ENCODE assay signal across 24 cellular contexts in the genomic region with DNA sequence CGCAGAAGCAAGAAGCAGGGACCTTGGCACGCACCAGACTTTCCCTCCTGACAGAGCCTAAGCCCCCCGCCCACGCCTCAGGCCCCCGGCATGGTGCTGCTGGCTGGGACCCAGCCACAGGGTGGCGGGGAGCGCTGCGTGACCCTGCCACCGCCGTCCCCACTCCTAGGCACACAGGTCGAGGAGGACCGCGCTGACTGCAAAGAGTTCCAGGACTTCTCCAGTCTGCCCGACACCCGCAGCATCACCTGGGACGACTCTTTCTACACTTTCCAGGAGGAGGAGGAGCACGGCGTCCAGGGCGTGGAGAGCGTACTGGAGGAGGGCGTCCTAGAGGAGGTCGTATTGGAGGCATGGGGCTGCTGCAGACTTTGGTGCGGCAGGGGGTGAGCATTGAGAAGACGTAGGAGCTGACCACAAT.
"Had no signal": no experiment of that assay in that cellular context is flagged by ENCODE, and none has a peak within 500 bp of the region (broad histone marks: within the 10 kb centered on the region; RNA-seq: fewer than 3 reads in every experiment).

No MANE protein-coding gene starts in this region.

- H3K27me3 Mint-ChIP-seq: activated CD4-positive, alpha-beta memory T cell treated with anti-CD3 and anti-CD28 coated beads, Interleukin-2, amount 10 ng/mL, durations not matched to agents 7 days and 5 days; activated CD8-positive, alpha-beta memory T cell treated with anti-CD3 and anti-CD28 coated beads, Interleukin-2, amount 10 ng/mL, durations not matched to agents 7 days and 5 days; central memory CD8-positive, alpha-beta T cell; naive thymus-derived CD8-positive, alpha-beta T cell; stimulated activated naive CD8-positive, alpha-beta T cell treated with anti-CD3 and anti-CD28 coated beads, Interleukin-15, Interleukin-2, amounts not matched to agents 100 ng/mL and 50 ng/mL, for 24 hours had no signal

- H3K4me1 Mint-ChIP-seq: activated CD4-positive, alpha-beta memory T cell treated with anti-CD3 and anti-CD28 coated beads, Interleukin-2, amount 10 ng/mL, durations not matched to agents 7 days and 5 days; activated CD8-positive, alpha-beta memory T cell treated with anti-CD3 and anti-CD28 coated beads, Interleukin-2, amount 10 ng/mL, durations not matched to agents 7 days and 5 days; central memory CD8-positive, alpha-beta T cell; endodermal cell; naive thymus-derived CD8-positive, alpha-beta T cell had no signal

- H3K4me1 ChIP-seq: foreskin keratinocyte, pancreas had no signal

- H3K36me3 Mint-ChIP-seq: activated CD8-positive, alpha-beta memory T cell treated with anti-CD3 and anti-CD28 coated beads, Interleukin-2, amount 10 ng/mL, durations not matched to agents 7 days and 5 days; naive thymus-derived CD8-positive, alpha-beta T cell had no signal

- H3K4me3 Mint-ChIP-seq: activated CD4-positive, alpha-beta memory T cell treated with anti-CD3 and anti-CD28 coated beads, Interleukin-2, amount 10 ng/mL, durations not matched to agents 7 days and 5 days; activated CD8-positive, alpha-beta memory T cell treated with anti-CD3 and anti-CD28 coated beads, Interleukin-2, amount 10 ng/mL, durations not matched to agents 7 days and 5 days; central memory CD8-positive, alpha-beta T cell; endodermal cell; naive thymus-derived CD8-positive, alpha-beta T cell; stimulated activated naive CD8-positive, alpha-beta T cell treated with anti-CD3 and anti-CD28 coated beads, Interleukin-15, Interleukin-2, amounts not matched to agents 100 ng/mL and 50 ng/mL, for 24 hours had no signal

- DNase-seq: activated CD4-positive, alpha-beta memory T cell treated with anti-CD3 and anti-CD28 coated beads, Interleukin-2, amount 10 ng/mL, durations not matched to agents 7 days and 5 days; activated CD4-positive, alpha-beta T cell treated with anti-CD3 and anti-CD28 coated beads for 4 hours; activated CD8-positive, alpha-beta memory T cell treated with anti-CD3 and anti-CD28 coated beads, Interleukin-2, amount 10 ng/mL, durations not matched to agents 7 days and 5 days; activated naive CD4-positive, alpha-beta T cell treated with anti-CD3 and anti-CD28 coated beads, Interleukin-2, amount 50 U/mL, for 16 hours; activated T-cell treated with anti-CD3 and anti-CD28 coated beads, Interleukin-2, amount 50 U/mL, for 1 hour; aorta; brain microvascular endothelial cell; dermis blood vessel endothelial cell; endodermal cell; foreskin keratinocyte; hypothalamus; islet precursor cell; mesendoderm; stimulated activated CD4-positive, alpha-beta T cell treated with anti-CD3 and anti-CD28 coated beads, Interleukin-15, amount 100 ng/mL, for 24 hours; stimulated activated CD4-positive, alpha-beta T cell treated with anti-CD3 and anti-CD28 coated beads, Interleukin-2, amount 100 ng/mL, for 48 hours; SW 1271; T-helper 2 cell; trophoblast cell had no signal

- H3K9me3 Mint-ChIP-seq: central memory CD8-positive, alpha-beta T cell; stimulated activated naive CD8-positive, alpha-beta T cell treated with anti-CD3 and anti-CD28 coated beads, Interleukin-15, Interleukin-2, amounts not matched to agents 100 ng/mL and 50 ng/mL, for 24 hours had no signal

- ATAC-seq: activated CD8-positive, alpha-beta memory T cell treated with anti-CD3 and anti-CD28 coated beads, Interleukin-2, amount 10 ng/mL, durations not matched to agents 7 days and 5 days; foreskin keratinocyte; naive thymus-derived CD8-positive, alpha-beta T cell; pancreas had no signal

- H3K27me3 ChIP-seq: brain microvascular endothelial cell, foreskin keratinocyte, pancreas had no signal

- H3K27ac Mint-ChIP-seq: activated CD4-positive, alpha-beta memory T cell treated with anti-CD3 and anti-CD28 coated beads, Interleukin-2, amount 10 ng/mL, durations not matched to agents 7 days and 5 days; activated CD8-positive, alpha-beta memory T cell treated with anti-CD3 and anti-CD28 coated beads, Interleukin-2, amount 10 ng/mL, durations not matched to agents 7 days and 5 days; endodermal cell; naive thymus-derived CD8-positive, alpha-beta T cell; stimulated activated naive CD8-positive, alpha-beta T cell treated with anti-CD3 and anti-CD28 coated beads, Interleukin-15, Interleukin-2, amounts not matched to agents 100 ng/mL and 50 ng/mL, for 24 hours had no signal

- H3K4me3 ChIP-seq: pancreas, skin epidermis had no signal

- H3K36me3 ChIP-seq: brain microvascular endothelial cell, pancreas had no signal

- H3K9me3 ChIP-seq: pancreas had no signal

- H3K27ac ChIP-seq: brain microvascular endothelial cell, foreskin keratinocyte, pancreas, skin epidermis, VCaP had no signal
